In genomic region chr3:5205165-5205941, GRCh38 we compare ENCODE assay signal across 8 cellular contexts. TPM values are rescaled to one million over a fixed set of nuclear protein-coding genes. Genes with fewer than 3 reads are reported as not detected.
DNase-seq lines count a peak whose midpoint lies in the region; ATAC-seq, FAIRE-seq and TF ChIP-seq lines count a peak whose summit lies in the region.

No MANE protein-coding gene starts in this region.

- H3K4me1 Mint-ChIP-seq in activated naive CD4-positive, alpha-beta T cell treated with anti-CD3 and anti-CD28 coated beads, Interleukin-2, amount 10 ng/mL, durations not matched to agents 7 days and 5 days: peaks cover 5% of the 10 kb centered on the region

- no peaks in the 10 kb centered on the region for H3K27me3 Mint-ChIP-seq in activated naive CD4-positive, alpha-beta T cell treated with anti-CD3 and anti-CD28 coated beads, Interleukin-2, amount 10 ng/mL, durations not matched to agents 7 days and 5 days

- H3K36me3 Mint-ChIP-seq in activated naive CD4-positive, alpha-beta T cell treated with anti-CD3 and anti-CD28 coated beads, Interleukin-2, amount 10 ng/mL, durations not matched to agents 7 days and 5 days: peaks cover 78% of the 10 kb centered on the region

- DNase-seq in CD1c-positive myeloid dendritic cell (ENCODE audit: extremely low spot score): peak; percentile 27
- no peak for DNase-seq in activated naive CD4-positive, alpha-beta T cell treated with anti-CD3 and anti-CD28 coated beads, Interleukin-2, amount 10 ng/mL, durations not matched to agents 7 days and 5 days
- no peak for DNase-seq in mesenteric fat pad (ENCODE audit: low spot score)
- no peak for DNase-seq in NCI-H526 (lab: John Stamatoyannopoulos, UW)
- no peak for DNase-seq in SIG-M5 treated with dmso at 0.1 percent for 504 hours (lab: John Stamatoyannopoulos, UW; ENCODE audit: unreplicated experiment)
- no peak for DNase-seq in H54 (ENCODE audit: insufficient read length, low spot score)

- no peak overlapping the region for H3K4me3 Mint-ChIP-seq in activated naive CD4-positive, alpha-beta T cell treated with anti-CD3 and anti-CD28 coated beads, Interleukin-2, amount 10 ng/mL, durations not matched to agents 7 days and 5 days

- ATAC-seq in GM19023 (IDR thresholded peaks at IDR 0.05; ENCODE audit: unreplicated experiment): peak; percentile 98
- peak; percentile 97 for ATAC-seq in HG02973 (IDR thresholded peaks at IDR 0.05; ENCODE audit: unreplicated experiment)

- H3K27ac Mint-ChIP-seq in activated naive CD4-positive, alpha-beta T cell treated with anti-CD3 and anti-CD28 coated beads, Interleukin-2, amount 10 ng/mL, durations not matched to agents 7 days and 5 days: peak overlapping the region; percentile 56

- TF ChIP-seq POLR2A in H54 (IDR thresholded peaks at IDR 0.05; ENCODE audit: low read depth, low read length): no peak

- no peaks in the 10 kb centered on the region for H3K9me3 Mint-ChIP-seq in activated naive CD4-positive, alpha-beta T cell treated with anti-CD3 and anti-CD28 coated beads, Interleukin-2, amount 10 ng/mL, durations not matched to agents 7 days and 5 days

- no peak for FAIRE-seq in H54 (lab: Jason Lieb, UNC)

- CTCF ChIA-PET in activated naive CD4-positive, alpha-beta T cell treated with anti-CD3 and anti-CD28 coated beads, Interleukin-2, amount 10 ng/mL, durations not matched to agents 7 days and 5 days (lab: Charles Lee): no interaction called here

RNA-seq across cellular contexts. Expression of gene EDEM1, which starts 17.8 kb away (rescaled TPM):
- total RNA-seq in mesenteric fat pad: 47.8 TPM
